1 cellular context compared by ENCODE assay signal in the genomic region with DNA sequence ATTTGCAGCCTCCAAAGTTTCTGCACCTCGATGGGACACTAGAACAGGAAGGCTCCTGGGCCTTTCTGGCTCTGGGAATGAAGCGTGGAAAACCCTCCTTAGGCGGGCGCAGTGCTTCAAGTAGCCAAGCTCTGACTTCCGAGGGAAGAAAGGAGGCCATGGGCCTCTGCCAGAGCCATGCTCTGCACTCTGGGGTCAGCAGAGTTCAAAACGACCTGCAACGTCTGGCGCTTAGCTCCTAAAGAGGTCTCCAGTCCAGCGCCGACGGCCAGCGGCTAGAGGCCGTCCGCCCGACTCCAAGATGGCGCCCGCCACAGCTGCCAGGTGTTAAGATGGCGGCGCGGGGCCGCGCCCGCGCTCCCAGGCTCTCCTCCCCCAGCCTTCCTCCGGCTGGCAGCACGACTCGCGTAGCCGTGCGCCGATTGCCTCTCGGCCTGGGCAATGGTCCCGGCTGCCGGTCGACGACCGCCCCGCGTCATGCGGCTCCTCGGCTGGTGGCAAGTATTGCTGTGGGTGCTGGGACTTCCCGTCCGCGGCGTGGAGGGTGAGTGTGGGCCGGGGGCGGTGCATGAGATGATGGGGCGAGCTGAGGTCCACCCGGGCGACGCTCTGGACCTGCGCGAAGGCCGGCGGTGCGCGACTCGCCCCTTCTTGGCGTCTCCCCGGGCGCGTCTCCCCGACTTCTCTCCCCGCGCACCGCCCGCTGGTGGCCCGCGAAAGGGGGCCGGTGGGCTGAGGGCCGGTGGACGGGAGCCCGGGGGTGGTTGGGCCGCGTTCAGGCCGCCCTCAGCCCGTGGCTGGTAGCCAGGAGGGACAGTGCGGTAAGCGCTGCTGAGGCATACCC.
A peak's percentile ranks its signal among the peaks of the same experiment; 100 is the strongest.
TF ChIP-seq lines count a peak whose summit lies in the region.

A gene with protein sequence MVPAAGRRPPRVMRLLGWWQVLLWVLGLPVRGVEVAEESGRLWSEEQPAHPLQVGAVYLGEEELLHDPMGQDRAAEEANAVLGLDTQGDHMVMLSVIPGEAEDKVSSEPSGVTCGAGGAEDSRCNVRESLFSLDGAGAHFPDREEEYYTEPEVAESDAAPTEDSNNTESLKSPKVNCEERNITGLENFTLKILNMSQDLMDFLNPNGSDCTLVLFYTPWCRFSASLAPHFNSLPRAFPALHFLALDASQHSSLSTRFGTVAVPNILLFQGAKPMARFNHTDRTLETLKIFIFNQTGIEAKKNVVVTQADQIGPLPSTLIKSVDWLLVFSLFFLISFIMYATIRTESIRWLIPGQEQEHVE (plus strand): TSS at position 385 of the 844 bp plus-strand sequence. CDS start 57 bp downstream, at position 442.

TF ChIP-seq in HepG2, 621 proteins besides CTCF, POLR2A, EP300 and RAD21 (continued from another document and continues in another):
- TF ChIP-seq, protein P1, sequence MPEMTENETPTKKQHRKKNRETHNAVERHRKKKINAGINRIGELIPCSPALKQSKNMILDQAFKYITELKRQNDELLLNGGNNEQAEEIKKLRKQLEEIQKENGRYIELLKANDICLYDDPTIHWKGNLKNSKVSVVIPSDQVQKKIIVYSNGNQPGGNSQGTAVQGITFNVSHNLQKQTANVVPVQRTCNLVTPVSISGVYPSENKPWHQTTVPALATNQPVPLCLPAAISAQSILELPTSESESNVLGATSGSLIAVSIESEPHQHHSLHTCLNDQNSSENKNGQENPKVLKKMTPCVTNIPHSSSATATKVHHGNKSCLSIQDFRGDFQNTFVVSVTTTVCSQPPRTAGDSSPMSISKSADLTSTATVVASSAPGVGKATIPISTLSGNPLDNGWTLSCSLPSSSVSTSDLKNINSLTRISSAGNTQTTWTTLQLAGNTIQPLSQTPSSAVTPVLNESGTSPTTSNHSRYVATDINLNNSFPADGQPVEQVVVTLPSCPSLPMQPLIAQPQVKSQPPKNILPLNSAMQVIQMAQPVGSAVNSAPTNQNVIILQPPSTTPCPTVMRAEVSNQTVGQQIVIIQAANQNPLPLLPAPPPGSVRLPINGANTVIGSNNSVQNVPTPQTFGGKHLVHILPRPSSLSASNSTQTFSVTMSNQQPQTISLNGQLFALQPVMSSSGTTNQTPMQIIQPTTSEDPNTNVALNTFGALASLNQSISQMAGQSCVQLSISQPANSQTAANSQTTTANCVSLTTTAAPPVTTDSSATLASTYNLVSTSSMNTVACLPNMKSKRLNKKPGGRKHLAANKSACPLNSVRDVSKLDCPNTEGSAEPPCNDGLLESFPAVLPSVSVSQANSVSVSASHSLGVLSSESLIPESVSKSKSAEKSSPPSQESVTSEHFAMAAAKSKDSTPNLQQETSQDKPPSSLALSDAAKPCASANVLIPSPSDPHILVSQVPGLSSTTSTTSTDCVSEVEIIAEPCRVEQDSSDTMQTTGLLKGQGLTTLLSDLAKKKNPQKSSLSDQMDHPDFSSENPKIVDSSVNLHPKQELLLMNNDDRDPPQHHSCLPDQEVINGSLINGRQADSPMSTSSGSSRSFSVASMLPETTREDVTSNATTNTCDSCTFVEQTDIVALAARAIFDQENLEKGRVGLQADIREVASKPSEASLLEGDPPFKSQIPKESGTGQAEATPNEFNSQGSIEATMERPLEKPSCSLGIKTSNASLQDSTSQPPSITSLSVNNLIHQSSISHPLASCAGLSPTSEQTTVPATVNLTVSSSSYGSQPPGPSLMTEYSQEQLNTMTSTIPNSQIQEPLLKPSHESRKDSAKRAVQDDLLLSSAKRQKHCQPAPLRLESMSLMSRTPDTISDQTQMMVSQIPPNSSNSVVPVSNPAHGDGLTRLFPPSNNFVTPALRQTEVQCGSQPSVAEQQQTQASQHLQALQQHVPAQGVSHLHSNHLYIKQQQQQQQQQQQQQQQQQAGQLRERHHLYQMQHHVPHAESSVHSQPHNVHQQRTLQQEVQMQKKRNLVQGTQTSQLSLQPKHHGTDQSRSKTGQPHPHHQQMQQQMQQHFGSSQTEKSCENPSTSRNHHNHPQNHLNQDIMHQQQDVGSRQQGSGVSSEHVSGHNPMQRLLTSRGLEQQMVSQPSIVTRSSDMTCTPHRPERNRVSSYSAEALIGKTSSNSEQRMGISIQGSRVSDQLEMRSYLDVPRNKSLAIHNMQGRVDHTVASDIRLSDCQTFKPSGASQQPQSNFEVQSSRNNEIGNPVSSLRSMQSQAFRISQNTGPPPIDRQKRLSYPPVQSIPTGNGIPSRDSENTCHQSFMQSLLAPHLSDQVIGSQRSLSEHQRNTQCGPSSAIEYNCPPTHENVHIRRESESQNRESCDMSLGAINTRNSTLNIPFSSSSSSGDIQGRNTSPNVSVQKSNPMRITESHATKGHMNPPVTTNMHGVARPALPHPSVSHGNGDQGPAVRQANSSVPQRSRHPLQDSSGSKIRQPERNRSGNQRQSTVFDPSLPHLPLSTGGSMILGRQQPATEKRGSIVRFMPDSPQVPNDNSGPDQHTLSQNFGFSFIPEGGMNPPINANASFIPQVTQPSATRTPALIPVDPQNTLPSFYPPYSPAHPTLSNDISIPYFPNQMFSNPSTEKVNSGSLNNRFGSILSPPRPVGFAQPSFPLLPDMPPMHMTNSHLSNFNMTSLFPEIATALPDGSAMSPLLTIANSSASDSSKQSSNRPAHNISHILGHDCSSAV (CRISPR knock-in tag; IDR thresholded peaks at IDR 0.05; ENCODE audit: borderline replicate concordance): no peak
- TF ChIP-seq ZNF496 (CRISPR knock-in tag; IDR thresholded peaks at IDR 0.05; ENCODE audit: insufficient replicate concordance) (no peak), GTF2F1 (IDR thresholded peaks at IDR 0.05; ENCODE audit: low read length) (no peak), PCBP2 (optimal IDR thresholded peaks at IDR 0.05; ENCODE audit: low read depth, low read length, poor library complexity, severe bottlenecking) (no peak), RFX1 (IDR thresholded peaks at IDR 0.05) (no peak), PHF5A (CRISPR knock-in tag; IDR thresholded peaks at IDR 0.05; ENCODE audit: low read depth, unreplicated experiment) (no peak), ZFP36L2 (CRISPR knock-in tag; IDR thresholded peaks at IDR 0.05) (no peak), PRPF4 (IDR thresholded peaks at IDR 0.05; ENCODE audit: low read depth, low read length, poor library complexity, severe bottlenecking) (no peak), ATF1 (CRISPR knock-in tag; IDR thresholded peaks at IDR 0.05) (no peak), EEA1 (CRISPR knock-in tag; IDR thresholded peaks at IDR 0.05; ENCODE audit: borderline replicate concordance) (peak; percentile 98), TEAD3 (CRISPR knock-in tag; optimal IDR thresholded peaks at IDR 0.05; ENCODE audit: borderline replicate concordance) (peak; percentile 22), ARNTL (CRISPR knock-in tag; IDR thresholded peaks at IDR 0.05) (peak; percentile 59), NONO (IDR thresholded peaks at IDR 0.05) (no peak), NONO (CRISPR knock-in tag; conservative IDR thresholded peaks at IDR 0.05) (peak; percentile 92), ZNF577 (CRISPR knock-in tag; IDR thresholded peaks at IDR 0.05; ENCODE audit: borderline replicate concordance, low read depth) (peak; percentile 90; the same call in 1 of the 2 replicates), ZNF775 (CRISPR knock-in tag; IDR thresholded peaks at IDR 0.05; ENCODE audit: borderline replicate concordance) (no peak), KAT8 (CRISPR knock-in tag; IDR thresholded peaks at IDR 0.05) (peak; percentile 95), ZFP82 (CRISPR knock-in tag; IDR thresholded peaks at IDR 0.05; ENCODE audit: borderline replicate concordance) (peak; percentile 94), ZNF350 (CRISPR knock-in tag; IDR thresholded peaks at IDR 0.05; ENCODE audit: borderline replicate concordance, low read depth) (peak; percentile 92), U2AF1 (optimal IDR thresholded peaks at IDR 0.05; ENCODE audit: low read depth, low read length) (peak; percentile 57), JUNB (CRISPR knock-in tag; IDR thresholded peaks at IDR 0.05; ENCODE audit: borderline replicate concordance) (0 out of 2 replicates have a peak, but pooled peaks have one; percentile 41), MTA3 (CRISPR knock-in tag; IDR thresholded peaks at IDR 0.05) (no peak), SP4 (CRISPR knock-in tag; IDR thresholded peaks at IDR 0.05) (peak; percentile 82), CENPX (CRISPR knock-in tag; IDR thresholded peaks at IDR 0.05) (no peak), TBP (CRISPR knock-in tag; IDR thresholded peaks at IDR 0.05) (0 out of 2 replicates have a peak, but pooled peaks have one; percentile 36), ZNF564 (CRISPR knock-in tag; IDR thresholded peaks at IDR 0.05) (peak; percentile 96), PHF21A (CRISPR knock-in tag; IDR thresholded peaks at IDR 0.05) (peak; percentile 73), SIX4 (CRISPR knock-in tag; IDR thresholded peaks at IDR 0.05) (no peak), IKZF1 (IDR thresholded peaks at IDR 0.05) (no peak), TCF7L2 (IDR thresholded peaks at IDR 0.05; ENCODE audit: low read depth, low read length) (no peak), TGIF2 (CRISPR knock-in tag; IDR thresholded peaks at IDR 0.05) (peak; percentile 12; the same call in 1 of the 2 replicates), MBNL3 (CRISPR knock-in tag; conservative IDR thresholded peaks at IDR 0.05) (no peak), KAT2B (IDR thresholded peaks at IDR 0.05; ENCODE audit: borderline replicate concordance, low read depth, low read length) (no peak), ZFP36 (IDR thresholded peaks at IDR 0.05; ENCODE audit: borderline replicate concordance, low read depth, low read length, partially characterized antibody) (no peak), GATA4 (IDR thresholded peaks at IDR 0.05; ENCODE audit: borderline replicate concordance, low read depth) (peak; percentile 60; the same call in 1 of the 2 replicates), ATF7 (IDR thresholded peaks at IDR 0.05) (no peak), ATF7 (CRISPR knock-in tag; IDR thresholded peaks at IDR 0.05) (peak; percentile 62; the same call in 1 of the 2 replicates), MXI1 (IDR thresholded peaks at IDR 0.05; ENCODE audit: borderline replicate concordance, low read depth, low read length) (no peak; the same call in 2 of the 3 replicates), ZNF879 (CRISPR knock-in tag; IDR thresholded peaks at IDR 0.05) (no peak), ZNF124 (CRISPR knock-in tag; IDR thresholded peaks at IDR 0.05) (peak; percentile 83; the same call in 1 of the 2 replicates), SPEN (CRISPR knock-in tag; IDR thresholded peaks at IDR 0.05; ENCODE audit: low read depth) (peak; percentile 90)
- TF ChIP-seq, protein P2, sequence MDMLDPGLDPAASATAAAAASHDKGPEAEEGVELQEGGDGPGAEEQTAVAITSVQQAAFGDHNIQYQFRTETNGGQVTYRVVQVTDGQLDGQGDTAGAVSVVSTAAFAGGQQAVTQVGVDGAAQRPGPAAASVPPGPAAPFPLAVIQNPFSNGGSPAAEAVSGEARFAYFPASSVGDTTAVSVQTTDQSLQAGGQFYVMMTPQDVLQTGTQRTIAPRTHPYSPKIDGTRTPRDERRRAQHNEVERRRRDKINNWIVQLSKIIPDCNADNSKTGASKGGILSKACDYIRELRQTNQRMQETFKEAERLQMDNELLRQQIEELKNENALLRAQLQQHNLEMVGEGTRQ (IDR thresholded peaks at IDR 0.05; ENCODE audit: low read depth, low read length): no peak
- TF ChIP-seq, protein P2 (CRISPR knock-in tag; IDR thresholded peaks at IDR 0.05; ENCODE audit: borderline replicate concordance): no peak
- TF ChIP-seq, protein P3, sequence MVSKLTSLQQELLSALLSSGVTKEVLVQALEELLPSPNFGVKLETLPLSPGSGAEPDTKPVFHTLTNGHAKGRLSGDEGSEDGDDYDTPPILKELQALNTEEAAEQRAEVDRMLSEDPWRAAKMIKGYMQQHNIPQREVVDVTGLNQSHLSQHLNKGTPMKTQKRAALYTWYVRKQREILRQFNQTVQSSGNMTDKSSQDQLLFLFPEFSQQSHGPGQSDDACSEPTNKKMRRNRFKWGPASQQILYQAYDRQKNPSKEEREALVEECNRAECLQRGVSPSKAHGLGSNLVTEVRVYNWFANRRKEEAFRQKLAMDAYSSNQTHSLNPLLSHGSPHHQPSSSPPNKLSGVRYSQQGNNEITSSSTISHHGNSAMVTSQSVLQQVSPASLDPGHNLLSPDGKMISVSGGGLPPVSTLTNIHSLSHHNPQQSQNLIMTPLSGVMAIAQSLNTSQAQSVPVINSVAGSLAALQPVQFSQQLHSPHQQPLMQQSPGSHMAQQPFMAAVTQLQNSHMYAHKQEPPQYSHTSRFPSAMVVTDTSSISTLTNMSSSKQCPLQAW (CRISPR knock-in tag; IDR thresholded peaks at IDR 0.05): peak; percentile 30; the same call in 1 of the 2 replicates
- TF ChIP-seq, protein P4, sequence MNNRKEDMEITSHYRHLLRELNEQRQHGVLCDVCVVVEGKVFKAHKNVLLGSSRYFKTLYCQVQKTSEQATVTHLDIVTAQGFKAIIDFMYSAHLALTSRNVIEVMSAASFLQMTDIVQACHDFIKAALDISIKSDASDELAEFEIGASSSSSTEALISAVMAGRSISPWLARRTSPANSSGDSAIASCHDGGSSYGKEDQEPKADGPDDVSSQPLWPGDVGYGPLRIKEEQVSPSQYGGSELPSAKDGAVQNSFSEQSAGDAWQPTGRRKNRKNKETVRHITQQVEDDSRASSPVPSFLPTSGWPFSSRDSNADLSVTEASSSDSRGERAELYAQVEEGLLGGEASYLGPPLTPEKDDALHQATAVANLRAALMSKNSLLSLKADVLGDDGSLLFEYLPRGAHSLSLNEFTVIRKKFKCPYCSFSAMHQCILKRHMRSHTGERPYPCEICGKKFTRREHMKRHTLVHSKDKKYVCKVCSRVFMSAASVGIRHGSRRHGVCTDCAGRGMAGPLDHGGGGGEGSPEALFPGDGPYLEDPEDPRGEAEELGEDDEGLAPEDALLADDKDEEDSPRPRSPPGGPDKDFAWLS (CRISPR knock-in tag; IDR thresholded peaks at IDR 0.05; ENCODE audit: borderline replicate concordance): no peak
- TF ChIP-seq, protein P5, sequence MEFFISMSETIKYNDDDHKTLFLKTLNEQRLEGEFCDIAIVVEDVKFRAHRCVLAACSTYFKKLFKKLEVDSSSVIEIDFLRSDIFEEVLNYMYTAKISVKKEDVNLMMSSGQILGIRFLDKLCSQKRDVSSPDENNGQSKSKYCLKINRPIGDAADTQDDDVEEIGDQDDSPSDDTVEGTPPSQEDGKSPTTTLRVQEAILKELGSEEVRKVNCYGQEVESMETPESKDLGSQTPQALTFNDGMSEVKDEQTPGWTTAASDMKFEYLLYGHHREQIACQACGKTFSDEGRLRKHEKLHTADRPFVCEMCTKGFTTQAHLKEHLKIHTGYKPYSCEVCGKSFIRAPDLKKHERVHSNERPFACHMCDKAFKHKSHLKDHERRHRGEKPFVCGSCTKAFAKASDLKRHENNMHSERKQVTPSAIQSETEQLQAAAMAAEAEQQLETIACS (CRISPR knock-in tag; IDR thresholded peaks at IDR 0.05): peak; percentile 100
